ENCODE assay signal across 10 cellular contexts in the genomic region with DNA sequence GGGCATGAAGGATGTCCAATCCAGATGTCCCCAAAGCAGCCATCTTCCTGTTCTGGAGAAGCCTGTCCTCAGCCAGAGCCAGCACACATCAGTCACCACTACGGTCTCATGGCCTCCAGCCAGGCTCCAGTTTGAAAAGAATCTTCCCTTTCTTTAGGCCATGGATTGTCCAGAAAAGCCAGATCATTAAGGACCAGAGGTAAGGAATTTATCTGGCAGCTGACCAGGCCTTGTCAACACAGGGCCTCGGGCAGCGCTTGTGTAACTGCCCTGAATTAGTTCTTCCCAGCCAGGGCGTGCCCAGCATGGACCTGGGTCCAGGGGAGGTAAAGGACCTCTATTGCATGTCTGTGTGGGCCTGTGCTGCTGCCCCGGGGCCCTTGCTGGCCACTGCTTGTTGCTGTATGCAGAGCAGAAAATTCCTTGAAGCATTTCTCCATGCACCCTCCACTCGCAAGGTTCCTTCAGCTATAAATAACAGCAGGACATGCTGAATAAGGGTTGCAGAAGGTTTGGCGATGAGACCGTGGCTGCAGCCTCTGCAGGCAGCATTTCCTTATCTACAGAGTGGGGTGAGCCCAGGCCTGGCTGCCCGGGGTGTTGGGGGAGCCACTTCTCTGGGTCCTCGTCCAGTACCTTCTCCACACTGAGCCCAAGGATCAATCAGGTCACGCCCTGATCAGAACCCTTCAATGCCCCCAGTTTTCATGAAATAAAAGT. TPM values are rescaled to one million over a fixed set of nuclear protein-coding genes. Genes with fewer than 3 reads are reported as not detected.
A peak's percentile ranks its signal among the peaks of the same experiment; 100 is the strongest.
DNase-seq lines count a peak whose midpoint lies in the region; ATAC-seq, FAIRE-seq and TF ChIP-seq lines count a peak whose summit lies in the region.
"Had no signal": no experiment of that assay in that cellular context is flagged by ENCODE, and none has a peak within 500 bp of the region (broad histone marks: within the 10 kb centered on the region; RNA-seq: fewer than 3 reads in every experiment).

No MANE protein-coding gene starts in this region.

- H3K9me3 ChIP-seq in K562 (replicated peaks; ENCODE audit: control insufficient read depth, insufficient read depth, low read depth, low read length): no peaks in the 10 kb centered on the region
- no peaks in the 10 kb centered on the region for H3K9me3 ChIP-seq in hepatocyte (ENCODE audit: low read depth)
- no peaks in the 10 kb centered on the region for H3K9me3 ChIP-seq in small intestine (ENCODE audit: control insufficient read depth, low read depth)

- H3K4me3 ChIP-seq in K562 (no peak overlapping the region), hepatocyte (no peak overlapping the region), small intestine (ENCODE audit: low read depth in 1 of 2, low read length in 2 of 2) (no peak overlapping the region)

- POLR2A ChIA-PET in K562 (lab: Yijun Ruan, JAX): no interaction called here

- CTCF ChIA-PET in K562 (lab: Yijun Ruan, JAX; ENCODE audit: low intra/inter-chr PET ratio): no interaction called here

- no peaks in the 10 kb centered on the region for H3K27me3 ChIP-seq in K562 (ENCODE audit: control insufficient read depth in 2 of 2, insufficient read depth in 2 of 2, low read length in 2 of 2)
- H3K27me3 ChIP-seq in hepatocyte: no peaks in the 10 kb centered on the region
- H3K27me3 ChIP-seq in small intestine (ENCODE audit: control insufficient read depth in 2 of 2, insufficient read depth in 2 of 2, low read length in 2 of 2): no peaks in the 10 kb centered on the region

- H3K9me2 ChIP-seq in hepatocyte (replicated peaks; ENCODE audit: insufficient read depth): no peaks in the 10 kb centered on the region

- no peaks in the 10 kb centered on the region for H3K79me2 ChIP-seq in K562 (ENCODE audit: control insufficient read depth, insufficient read depth, low read length)
- no peaks in the 10 kb centered on the region for H3K79me2 ChIP-seq in hepatocyte

- no peak for TF ChIP-seq RAD21 in K562 (CRISPR knock-in tag; conservative IDR thresholded peaks at IDR 0.05 in 1 of 2, IDR thresholded peaks at IDR 0.05 in 1 of 2)

- 33% methylated on average over 11 of the region's 11 CpGs for WGBS in K562 (ENCODE audit: insufficient coverage, low coverage, missing lambda C conversion rate)
- WGBS in hepatocyte (ENCODE audit: low lambda C conversion rate, missing lambda C conversion rate): 50% methylated on average over 11 of the region's 11 CpGs
- whole genome bisulfite sequencing in small intestine, 3 donors: 35 to 45% (median 44%) methylated on average over 11 of the region's 11 CpGs

- H3K4me1 ChIP-seq in K562 (replicated peaks in 1 of 2; ENCODE audit: control insufficient read depth in 2 of 2, insufficient read depth in 2 of 2, low read length in 2 of 2) (peaks cover 0 to 14% of the 10 kb centered on the region in 2 experiments; a peak in 3 of 5 replicates), hepatocyte (ENCODE audit: insufficient read depth) (peaks cover 6% of the 10 kb centered on the region), small intestine (ENCODE audit: control insufficient read depth in 2 of 2, insufficient read depth in 1 of 2, low read depth in 1 of 2, low read length in 1 of 2) (peaks cover 0 to 4% of the 10 kb centered on the region in 2 donors)

- ATAC-seq in K562 (peak; percentile 61), GM21360 (IDR thresholded peaks at IDR 0.05; ENCODE audit: unreplicated experiment) (no peak)

- no TSS peak for BruUV-seq in K562 (replicated peaks; lab: Mats Ljungman, UMichigan)

- no peaks in the 10 kb centered on the region for H3K36me3 ChIP-seq in K562 (ENCODE audit: control insufficient read depth, insufficient read depth, low read length)
- no peaks in the 10 kb centered on the region for H3K36me3 ChIP-seq in hepatocyte (replicated peaks; ENCODE audit: insufficient read depth, low read depth)
- H3K36me3 ChIP-seq in small intestine (ENCODE audit: control insufficient read depth in 2 of 2, insufficient read depth in 2 of 2, low read length in 2 of 2): no peaks in the 10 kb centered on the region

- no peak for TF ChIP-seq CTCF in K562 (IDR thresholded peaks at IDR 0.05 in 2 of 3, conservative IDR thresholded peaks at IDR 0.05 in 1 of 3; ENCODE audit: insufficient read depth in 2 of 3, low read depth in 1 of 3, low read length in 3 of 3)
- no peak for TF ChIP-seq CTCF in hepatocyte (IDR thresholded peaks at IDR 0.05; ENCODE audit: poor library complexity)

- no peaks in the 10 kb centered on the region for H3K9me1 ChIP-seq in K562 (ENCODE audit: control insufficient read depth, insufficient read depth, low read length)

- H3K27ac ChIP-seq in K562 (ENCODE audit: extremely low read depth, low read depth, low read length): no peak overlapping the region
- peak overlapping the region; percentile 68 for H3K27ac ChIP-seq in hepatocyte
- peak overlapping the region; percentile 38 to 52 for H3K27ac ChIP-seq in small intestine (ENCODE audit: low read depth in 1 of 2, low read length in 1 of 2)

- DNase-seq in H54 (ENCODE audit: insufficient read length, low spot score): peak; percentile 67
- DNase-seq in K562 (ENCODE audit: extremely low read depth in 1 of 4, low spot score in 3 of 4): peak in 2 of 4 experiments; percentile 37 to 42
- DNase-seq in hepatocyte (ENCODE audit: low spot score): peak; percentile 84
- DNase-seq in small intestine: peak; percentile 89
- DNase-seq in DMS153 (lab: John Stamatoyannopoulos, UW): no peak
- DNase-seq in activated CD4-positive, CD25-positive, alpha-beta regulatory T cell (lab: John Stamatoyannopoulos, UW): no peak
- DNase-seq in effector CD4-positive, alpha-beta T cell: no peak
- DNase-seq: activated CD4-positive, alpha-beta T cell treated with anti-CD3 and anti-CD28 coated beads for 1 hour; NCI-H2081 had no signal

- H3K9ac ChIP-seq in K562 (ENCODE audit: insufficient read depth in 1 of 2, low read depth in 2 of 2, low read length in 2 of 2): peak overlapping the region in 1 of 2 experiments; percentile 66; a peak in 2 of 4 replicates

- FAIRE-seq in H54 (lab: Jason Lieb, UNC): peak; percentile 66
- FAIRE-seq in K562 (lab: Jason Lieb, UNC): no peak
- FAIRE-seq in small intestine (lab: Jason Lieb, UNC): no peak

- intact Hi-C loops in K562 (cut with micrococcal nuclease): no loop called here

- in situ Hi-C loops in K562 (cut with MboI): no loop called here

- H4K20me1 ChIP-seq in K562 (replicated peaks; ENCODE audit: control insufficient read depth, insufficient read depth, low read length) (no peaks in the 10 kb centered on the region), hepatocyte (ENCODE audit: insufficient read depth, poor library complexity, severe bottlenecking) (no peaks in the 10 kb centered on the region)

- no peak for TF ChIP-seq POLR2A in H54 (IDR thresholded peaks at IDR 0.05; ENCODE audit: low read depth, low read length)
- no peak for TF ChIP-seq POLR2A in K562 (conservative IDR thresholded peaks at IDR 0.05)

- TF ChIP-seq EP300 in K562 (IDR thresholded peaks at IDR 0.05; ENCODE audit: low read length): no peak

- peak overlapping the region; percentile 24 for H3K4me2 ChIP-seq in K562 (ENCODE audit: insufficient read depth, low read length)
- H3K4me2 ChIP-seq in hepatocyte: no peak overlapping the region

- H2AFZ ChIP-seq in K562 (ENCODE audit: low read depth, low read length): peak overlapping the region; percentile 44; the same call in 1 of the 2 replicates
- H2AFZ ChIP-seq in hepatocyte: no peak overlapping the region

RNA-seq across cellular contexts. Expression of a gene that starts 21.7 kb away (rescaled TPM):
- 49.3 and 58.0 TPM in 2 replicates for total RNA-seq in K562 (2011; cell fraction: chromatin; rRNA removed; ENCODE audit: low replicate concordance)
- total RNA-seq in K562 (2011; cell fraction: nucleolus; rRNA removed): 33.2 and 33.4 TPM in 2 replicates
- 41.1 and 66.6 TPM in 2 replicates for total RNA-seq in K562 (2011; cell fraction: nucleoplasm; rRNA removed)
- total RNA-seq in K562 (2014; rRNA removed) (27.9 and 34.1 TPM in 2 replicates), K562 (2014; rRNA removed; fragmentation: Illumina TruSeq; extraction: Trizol) (9.5 and 12.3 TPM in 2 replicates), K562 (2015; rRNA removed; fragmentation: Illumina TruSeq; extraction: Trizol) (18.1 and 18.5 TPM in 2 replicates), K562 (2021) (35.8 and 37.4 TPM in 2 replicates), hepatocyte (23.5 and 24.7 TPM in 2 replicates)
- polyA plus RNA-seq in K562 (2011; rRNA removed) (13.8 TPM in 2 replicates), K562 (2014; fragmentation: Illumina TruSeq; extraction: Trizol) (17.9 and 24.0 TPM in 2 replicates), K562 (2014; fragmentation: Nextera tagmentation; extraction: Ambion mirVana) (under 1 TPM; 0.28 to 0.34 TPM), K562 (2014; rRNA removed) (24.7 and 33.3 TPM in 2 replicates), hepatocyte (29.0 and 35.3 TPM in 2 replicates), small intestine (10 to 100 TPM; 22.8 to 31.4 (median 24.0) TPM)
- polyA plus RNA-seq in K562 (2011; cell fraction: cytosol; rRNA removed): 19.4 and 30.1 TPM in 2 replicates
- polyA plus RNA-seq in K562 (2011; cell fraction: nucleus; rRNA removed): 22.7 and 30.0 TPM in 2 replicates
- polyA plus RNA-seq in K562 (2012): 18.5 and 22.9 TPM in 2 replicates
- polyA minus RNA-seq in K562 (2011; rRNA and poly(A)+ RNA removed): 12.2 and 15.1 TPM in 2 replicates
- 13.9 and 17.0 TPM in 2 replicates for polyA minus RNA-seq in K562 (2011; cell fraction: cytosol; rRNA and poly(A)+ RNA removed)
- 11.8 and 13.6 TPM in 2 replicates for polyA minus RNA-seq in K562 (2011; cell fraction: nucleus; rRNA and poly(A)+ RNA removed)

RNA-seq across cellular contexts. Expression of a gene that starts 48.6 kb away (rescaled TPM):
- 28.0 and 68.9 TPM in 2 replicates for total RNA-seq in K562 (2011; cell fraction: chromatin; rRNA removed; ENCODE audit: low replicate concordance)
- 41.1 and 52.0 TPM in 2 replicates for total RNA-seq in K562 (2011; cell fraction: nucleolus; rRNA removed)
- 34.1 and 35.2 TPM in 2 replicates for total RNA-seq in K562 (2011; cell fraction: nucleoplasm; rRNA removed)
- total RNA-seq in K562 (2014; rRNA removed) (9.6 and 10.5 TPM in 2 replicates), K562 (2014; rRNA removed; fragmentation: Illumina TruSeq; extraction: Trizol) (3.9 and 4.3 TPM in 2 replicates), K562 (2015; rRNA removed; fragmentation: Illumina TruSeq; extraction: Trizol) (6.2 and 6.5 TPM in 2 replicates), K562 (2021) (12.0 and 12.6 TPM in 2 replicates), hepatocyte (3.9 and 4.4 TPM in 2 replicates)
- polyA plus RNA-seq in K562 (2011; rRNA removed) (6.3 and 6.5 TPM in 2 replicates), K562 (2014; fragmentation: Illumina TruSeq; extraction: Trizol) (4.2 and 5.7 TPM in 2 replicates), K562 (2014; fragmentation: Nextera tagmentation; extraction: Ambion mirVana) (under 1 TPM; 0.20 to 0.31 TPM), K562 (2014; rRNA removed) (7.6 and 7.9 TPM in 2 replicates), hepatocyte (5.5 and 7.3 TPM in 2 replicates), small intestine (1 to 10 TPM; 2.5 to 6.6 (median 4.1) TPM)
- polyA plus RNA-seq in K562 (2011; cell fraction: cytosol; rRNA removed): 5.8 and 12.1 TPM in 2 replicates
- 10.8 and 22.9 TPM in 2 replicates for polyA plus RNA-seq in K562 (2011; cell fraction: nucleus; rRNA removed)
- polyA plus RNA-seq in K562 (2012): 5.0 and 6.9 TPM in 2 replicates
- 8.5 and 9.6 TPM in 2 replicates for polyA minus RNA-seq in K562 (2011; rRNA and poly(A)+ RNA removed)
- polyA minus RNA-seq in K562 (2011; cell fraction: cytosol; rRNA and poly(A)+ RNA removed): 6.6 and 9.7 TPM in 2 replicates
- 13.3 and 14.7 TPM in 2 replicates for polyA minus RNA-seq in K562 (2011; cell fraction: nucleus; rRNA and poly(A)+ RNA removed)

RNA-seq across cellular contexts. Expression of a gene that starts 57.4 kb away (rescaled TPM):
- total RNA-seq in K562 (2011; cell fraction: chromatin; rRNA removed; ENCODE audit: low replicate concordance): 71.5 and 173 TPM in 2 replicates
- total RNA-seq in K562 (2011; cell fraction: nucleolus; rRNA removed): 98.1 and 99.0 TPM in 2 replicates
- 61.3 and 107 TPM in 2 replicates for total RNA-seq in K562 (2011; cell fraction: nucleoplasm; rRNA removed)
- total RNA-seq in K562 (2014; rRNA removed): 39.0 and 40.3 TPM in 2 replicates
- total RNA-seq in K562 (2014; rRNA removed; fragmentation: Illumina TruSeq; extraction: Trizol): 5.9 and 6.4 TPM in 2 replicates
- 18.5 and 21.4 TPM in 2 replicates for total RNA-seq in K562 (2015; rRNA removed; fragmentation: Illumina TruSeq; extraction: Trizol)
- 51.7 and 63.0 TPM in 2 replicates for total RNA-seq in K562 (2021)
- polyA plus RNA-seq in K562 (2011; rRNA removed): 27.6 and 38.3 TPM in 2 replicates
- 40.5 and 99.8 TPM in 2 replicates for polyA plus RNA-seq in K562 (2011; cell fraction: cytosol; rRNA removed)
- 261 and 270 TPM in 2 replicates for polyA plus RNA-seq in K562 (2011; cell fraction: nucleus; rRNA removed)
- 24.6 and 74.9 TPM in 2 replicates for polyA plus RNA-seq in K562 (2012)
- 13.5 and 29.6 TPM in 2 replicates for polyA plus RNA-seq in K562 (2014; fragmentation: Illumina TruSeq; extraction: Trizol)
- polyA plus RNA-seq in K562 (2014; fragmentation: Nextera tagmentation; extraction: Ambion mirVana): 1 to 10 TPM; 1.4 to 3.8 TPM
- 86.0 and 111 TPM in 2 replicates for polyA plus RNA-seq in K562 (2014; rRNA removed)
- 15.9 and 19.8 TPM in 2 replicates for polyA minus RNA-seq in K562 (2011; rRNA and poly(A)+ RNA removed)
- polyA minus RNA-seq in K562 (2011; cell fraction: cytosol; rRNA and poly(A)+ RNA removed): 16.9 and 19.2 TPM in 2 replicates
- 54.3 and 67.5 TPM in 2 replicates for polyA minus RNA-seq in K562 (2011; cell fraction: nucleus; rRNA and poly(A)+ RNA removed)
- total RNA-seq in hepatocyte: 11.4 and 13.4 TPM in 2 replicates
- 23.9 and 26.5 TPM in 2 replicates for polyA plus RNA-seq in hepatocyte
- polyA plus RNA-seq in small intestine: 10 to 100 TPM; 26.6 to 30.3 (median 28.2) TPM

Comparison
In these comparisons a context has a peak if more than half of its experiments do, and no peak if none do; other contexts are left out.
1. DNase-seq: peak in H54 (single experiment), hepatocyte (single experiment) and small intestine (single experiment); none in DMS153 (single experiment), activated CD4-positive, CD25-positive, alpha-beta regulatory T cell (0 of 4) and effector CD4-positive, alpha-beta T cell (single experiment).